ENCODE assay signal across 1 cellular context in genomic region chr19:33241530-33242101, GRCh38.
TF ChIP-seq lines count a peak whose summit lies in the region.

No MANE protein-coding gene starts in this region.

TF ChIP-seq in Ishikawa, 13 proteins besides CTCF, POLR2A, EP300 and RAD21 (continued from another document):
- TF ChIP-seq, protein P1, sequence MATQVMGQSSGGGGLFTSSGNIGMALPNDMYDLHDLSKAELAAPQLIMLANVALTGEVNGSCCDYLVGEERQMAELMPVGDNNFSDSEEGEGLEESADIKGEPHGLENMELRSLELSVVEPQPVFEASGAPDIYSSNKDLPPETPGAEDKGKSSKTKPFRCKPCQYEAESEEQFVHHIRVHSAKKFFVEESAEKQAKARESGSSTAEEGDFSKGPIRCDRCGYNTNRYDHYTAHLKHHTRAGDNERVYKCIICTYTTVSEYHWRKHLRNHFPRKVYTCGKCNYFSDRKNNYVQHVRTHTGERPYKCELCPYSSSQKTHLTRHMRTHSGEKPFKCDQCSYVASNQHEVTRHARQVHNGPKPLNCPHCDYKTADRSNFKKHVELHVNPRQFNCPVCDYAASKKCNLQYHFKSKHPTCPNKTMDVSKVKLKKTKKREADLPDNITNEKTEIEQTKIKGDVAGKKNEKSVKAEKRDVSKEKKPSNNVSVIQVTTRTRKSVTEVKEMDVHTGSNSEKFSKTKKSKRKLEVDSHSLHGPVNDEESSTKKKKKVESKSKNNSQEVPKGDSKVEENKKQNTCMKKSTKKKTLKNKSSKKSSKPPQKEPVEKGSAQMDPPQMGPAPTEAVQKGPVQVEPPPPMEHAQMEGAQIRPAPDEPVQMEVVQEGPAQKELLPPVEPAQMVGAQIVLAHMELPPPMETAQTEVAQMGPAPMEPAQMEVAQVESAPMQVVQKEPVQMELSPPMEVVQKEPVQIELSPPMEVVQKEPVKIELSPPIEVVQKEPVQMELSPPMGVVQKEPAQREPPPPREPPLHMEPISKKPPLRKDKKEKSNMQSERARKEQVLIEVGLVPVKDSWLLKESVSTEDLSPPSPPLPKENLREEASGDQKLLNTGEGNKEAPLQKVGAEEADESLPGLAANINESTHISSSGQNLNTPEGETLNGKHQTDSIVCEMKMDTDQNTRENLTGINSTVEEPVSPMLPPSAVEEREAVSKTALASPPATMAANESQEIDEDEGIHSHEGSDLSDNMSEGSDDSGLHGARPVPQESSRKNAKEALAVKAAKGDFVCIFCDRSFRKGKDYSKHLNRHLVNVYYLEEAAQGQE (IDR thresholded peaks at IDR 0.05; ENCODE audit: low read depth), result no peak
- peak; percentile 86 for TF ChIP-seq ZBTB7A (IDR thresholded peaks at IDR 0.05; ENCODE audit: low read depth)
